In the genomic region with DNA sequence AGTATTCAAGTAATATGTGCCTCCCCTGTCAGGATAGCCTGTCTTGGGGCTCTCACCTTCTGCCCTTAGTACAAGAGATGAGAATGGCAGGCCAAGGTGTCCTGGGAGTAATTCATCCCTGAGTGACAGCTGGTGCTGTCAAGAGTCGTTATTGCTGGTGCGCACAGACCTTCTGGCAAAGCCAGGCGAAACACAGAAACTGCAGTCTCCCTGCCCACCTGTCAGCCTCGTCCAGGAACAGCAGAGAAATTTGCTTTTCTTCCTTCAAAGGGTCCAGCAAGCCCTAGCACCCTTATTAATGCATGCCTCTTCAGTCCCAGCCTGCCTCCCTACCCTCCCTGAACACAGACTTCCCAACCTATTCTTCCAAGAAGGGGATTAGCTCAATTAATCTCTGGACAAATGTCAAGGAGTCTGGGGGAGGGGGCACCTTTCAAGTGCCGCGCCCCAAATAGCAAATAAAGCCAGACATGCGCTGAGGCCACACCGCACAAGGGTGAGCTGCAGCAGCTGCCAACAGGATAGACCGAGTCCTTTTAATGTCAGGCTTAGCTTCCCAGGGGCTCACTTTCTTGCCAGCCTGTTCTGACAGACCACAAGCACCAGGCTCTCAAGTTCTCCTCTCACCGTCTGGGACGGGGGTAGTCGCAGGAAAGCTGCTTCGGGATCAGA, we compare ENCODE assay signal across 13 cellular contexts.
DNase-seq lines count a peak whose midpoint lies in the region; ATAC-seq and TF ChIP-seq lines count a peak whose summit lies in the region.
"Had no signal": no experiment of that assay in that cellular context is flagged by ENCODE, and none has a peak within 500 bp of the region (broad histone marks: within the 10 kb centered on the region; RNA-seq: fewer than 3 reads in every experiment).

No MANE protein-coding gene starts in this region.

- H3K4me1 ChIP-seq in hepatocyte (ENCODE audit: insufficient read depth) (peaks cover 28% of the 10 kb centered on the region), smooth muscle cell (ENCODE audit: low read depth) (peaks cover 31% of the 10 kb centered on the region)

- H3F3A ChIP-seq in smooth muscle cell (ENCODE audit: low read depth) = no peaks in the 10 kb centered on the region

- peaks cover 0 to 10% of the 10 kb centered on the region in 2 donors for H3K9me3 Mint-ChIP-seq in activated naive CD4-positive, alpha-beta T cell treated with anti-CD3 and anti-CD28 coated beads, Interleukin-2, amount 50 U/mL, for 72 hours
- H3K9me3 Mint-ChIP-seq: activated B cell treated with CpG ODN at 0.5 μM for 24 hours; activated naive CD8-positive, alpha-beta T cell treated with anti-CD3 and anti-CD28 coated beads, Interleukin-2, amount 50 U/mL, for 24 hours; CD4-positive, alpha-beta memory T cell had no signal

- peak overlapping the region; percentile 87 for H3K27ac ChIP-seq in hepatocyte
- no peak overlapping the region for H3K27ac ChIP-seq in smooth muscle cell (ENCODE audit: low read depth)

- H3K4me2 ChIP-seq in hepatocyte (peak overlapping the region; percentile 68), smooth muscle cell (peak overlapping the region; percentile 22)

- H4K20me1 ChIP-seq in hepatocyte (ENCODE audit: insufficient read depth, poor library complexity, severe bottlenecking) = no peaks in the 10 kb centered on the region
- H4K20me1 ChIP-seq in smooth muscle cell (ENCODE audit: low read depth) = no peaks in the 10 kb centered on the region

- no peak for TF ChIP-seq CTCF in hepatocyte (IDR thresholded peaks at IDR 0.05; ENCODE audit: poor library complexity)
- no peak for TF ChIP-seq CTCF in smooth muscle cell (IDR thresholded peaks at IDR 0.05; ENCODE audit: borderline replicate concordance, insufficient read depth, poor library complexity, severe bottlenecking)

- H3K36me3 ChIP-seq in hepatocyte (replicated peaks; ENCODE audit: insufficient read depth, low read depth) (no peaks in the 10 kb centered on the region), smooth muscle cell (ENCODE audit: low read depth) (no peaks in the 10 kb centered on the region)
- H3K36me3 ChIP-seq: esophagus squamous epithelium had no signal

- WGBS in hepatocyte (ENCODE audit: low lambda C conversion rate, missing lambda C conversion rate) = 47% methylated on average over 13 of the region's 13 CpGs
- WGBS in smooth muscle cell (ENCODE audit: low lambda C conversion rate) = 62% methylated on average over 13 of the region's 13 CpGs

- H3K9me2 ChIP-seq in hepatocyte (replicated peaks; ENCODE audit: insufficient read depth) = no peaks in the 10 kb centered on the region

- DNase-seq in NCI-H1105 treated with DMSO at 0.1 percent for 48 hours (lab: John Stamatoyannopoulos, UW) (peak; percentile 87), NCI-H524 (lab: John Stamatoyannopoulos, UW) (peak; percentile 97 to 99), hepatocyte (ENCODE audit: low spot score) (peak; percentile 56), smooth muscle cell (lab: John Stamatoyannopoulos, UW; ENCODE audit: unreplicated experiment) (no peak), anterior cingulate cortex (lab: John Stamatoyannopoulos, UW) (no peak)
- no peak for DNase-seq in activated CD8-positive, alpha-beta memory T cell treated with anti-CD3 and anti-CD28 coated beads, Interleukin-2, amount 50 U/mL, for 4 hours
- DNase-seq in activated naive CD4-positive, alpha-beta T cell treated with anti-CD3 and anti-CD28 coated beads, Interleukin-2, amount 50 U/mL, for 72 hours (ENCODE audit: low spot score in 2 of 2) = no peak
- DNase-seq: activated B cell treated with CpG ODN at 0.5 μM for 24 hours; activated naive CD8-positive, alpha-beta T cell treated with anti-CD3 and anti-CD28 coated beads, Interleukin-2, amount 50 U/mL, for 24 hours; CD4-positive, alpha-beta memory T cell; esophagus squamous epithelium; MV-4-11; stimulated activated CD4-positive, alpha-beta T cell treated with anti-CD3 and anti-CD28 coated beads, Interleukin-12 subunit alpha, Interleukin-12 subunit beta, amount 100 ng/mL, for 4 hours had no signal

- H3K4me3 ChIP-seq in hepatocyte = no peak overlapping the region
- no peak overlapping the region for H3K4me3 ChIP-seq in smooth muscle cell
- H3K4me3 ChIP-seq: esophagus squamous epithelium had no signal

- no peak for ATAC-seq in activated naive CD4-positive, alpha-beta T cell treated with anti-CD3 and anti-CD28 coated beads, Interleukin-2, amount 50 U/mL, for 72 hours
- ATAC-seq: activated naive CD8-positive, alpha-beta T cell treated with anti-CD3 and anti-CD28 coated beads, Interleukin-2, amount 50 U/mL, for 24 hours had no signal

- no peak overlapping the region for H2AFZ ChIP-seq in hepatocyte
- no peak overlapping the region for H2AFZ ChIP-seq in smooth muscle cell (ENCODE audit: low read depth)

- no peaks in the 10 kb centered on the region for H3K27me3 ChIP-seq in hepatocyte
- H3K27me3 ChIP-seq in smooth muscle cell (ENCODE audit: low read depth) = no peaks in the 10 kb centered on the region

- H3K79me2 ChIP-seq in hepatocyte (no peaks in the 10 kb centered on the region), smooth muscle cell (ENCODE audit: low read depth) (no peaks in the 10 kb centered on the region)

- H3K36me3 Mint-ChIP-seq in activated naive CD4-positive, alpha-beta T cell treated with anti-CD3 and anti-CD28 coated beads, Interleukin-2, amount 50 U/mL, for 72 hours = peaks cover 0 to 4% of the 10 kb centered on the region in 2 donors
- H3K36me3 Mint-ChIP-seq: CD4-positive, alpha-beta memory T cell had no signal

- H3K9me3 ChIP-seq in hepatocyte (ENCODE audit: low read depth) (no peaks in the 10 kb centered on the region), smooth muscle cell (replicated peaks; ENCODE audit: low read depth) (no peaks in the 10 kb centered on the region)
- H3K9me3 ChIP-seq: esophagus squamous epithelium had no signal

- no peak overlapping the region for H3K9ac ChIP-seq in smooth muscle cell (ENCODE audit: low read depth)

- H3K27ac Mint-ChIP-seq in activated naive CD4-positive, alpha-beta T cell treated with anti-CD3 and anti-CD28 coated beads, Interleukin-2, amount 50 U/mL, for 72 hours = no peak overlapping the region
- H3K27ac Mint-ChIP-seq: activated B cell treated with CpG ODN at 0.5 μM for 24 hours; activated naive CD8-positive, alpha-beta T cell treated with anti-CD3 and anti-CD28 coated beads, Interleukin-2, amount 50 U/mL, for 24 hours; CD4-positive, alpha-beta memory T cell had no signal

Comparison
In these comparisons a context has a peak if more than half of its experiments do, and no peak if none do; other contexts are left out.
1. DNase-seq: peak in NCI-H1105 treated with DMSO at 0.1 percent for 48 hours (single experiment), NCI-H524 (2 of 2) and hepatocyte (single experiment); none in smooth muscle cell (single experiment), activated CD8-positive, alpha-beta memory T cell treated with anti-CD3 and anti-CD28 coated beads, Interleukin-2, amount 50 U/mL, for 4 hours (single experiment), anterior cingulate cortex (0 of 58) and activated naive CD4-positive, alpha-beta T cell treated with anti-CD3 and anti-CD28 coated beads, Interleukin-2, amount 50 U/mL, for 72 hours (0 of 2).